Comparison of ENCODE assay signal across 8 cellular contexts in the genomic region with DNA sequence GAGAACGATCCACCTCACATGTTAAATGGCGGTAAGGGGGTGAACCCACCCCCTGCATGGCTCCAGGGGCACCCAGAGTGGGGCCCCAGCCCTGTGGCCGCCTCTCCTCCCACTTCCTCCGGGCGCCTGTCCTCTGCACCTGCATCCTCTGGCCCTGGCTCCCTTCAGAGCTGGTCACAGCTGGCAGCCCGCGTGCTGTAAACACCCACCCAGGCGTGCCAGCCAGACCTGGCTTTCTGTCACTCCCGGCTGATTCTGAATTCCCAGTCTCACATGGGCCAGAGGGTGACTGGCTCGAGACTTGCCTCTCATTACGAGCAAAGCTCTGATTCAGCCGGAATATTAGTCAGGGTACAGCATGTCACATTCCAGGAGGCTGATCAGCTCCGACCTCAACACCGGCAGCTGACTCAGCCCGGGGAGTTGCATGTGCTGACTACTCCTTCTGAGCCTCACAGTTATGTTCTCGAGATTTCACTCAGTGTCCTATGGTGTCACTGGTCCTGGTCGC.
DNase-seq lines count a peak whose midpoint lies in the region; ATAC-seq and TF ChIP-seq lines count a peak whose summit lies in the region.

No MANE protein-coding gene starts in this region.

- intact Hi-C loops in PC-9 (cut with micrococcal nuclease; ENCODE audit: unreplicated experiment) (loop anchor here (10.0 kb wide), 1 partner anchor 473 kb away; a partner anchor contains a TSS), breast epithelium (cut with DNase I; ENCODE audit: low total_unique reads) (loop anchor here (5.0 kb wide), 1 partner anchor 980 kb away; no protein-coding TSS in a partner anchor), left lung (cut with DNase I) (no loop called here)

- TF ChIP-seq POLR2A in breast epithelium (IDR thresholded peaks at IDR 0.05) = no peak
- TF ChIP-seq POLR2A in erythroblast (IDR thresholded peaks at IDR 0.05; ENCODE audit: low read length) = no peak

- H3K27ac ChIP-seq in PC-9 = peak overlapping the region; percentile 50; the same call in 1 of the 2 replicates
- peak overlapping the region; percentile 86 to 92 for H3K27ac ChIP-seq in breast epithelium
- H3K27ac ChIP-seq in left lung = peak overlapping the region; percentile 72 to 97

- H2AFZ ChIP-seq in PC-9 = no peak overlapping the region

- no peaks in the 10 kb centered on the region for H3K79me2 ChIP-seq in PC-9 (ENCODE audit: low read depth)

- BruUV-seq in PC-9 (replicated peaks; lab: Mats Ljungman, UMichigan) = no TSS peak

- H3K4me2 ChIP-seq in PC-9 = peak overlapping the region; percentile 53; the same call in 1 of the 2 replicates

- TF ChIP-seq CTCF in PC-9 (conservative IDR thresholded peaks at IDR 0.05) = no peak
- TF ChIP-seq CTCF in breast epithelium (IDR thresholded peaks at IDR 0.05) = no peak
- no peak for TF ChIP-seq CTCF in left lung (IDR thresholded peaks at IDR 0.05)

- H3K27me3 ChIP-seq in PC-9 (ENCODE audit: insufficient read depth, low read depth) (no peaks in the 10 kb centered on the region), breast epithelium (no peaks in the 10 kb centered on the region), left lung (no peaks in the 10 kb centered on the region)

- H3K4me1 ChIP-seq in PC-9 (replicated peaks; ENCODE audit: insufficient read depth) (peaks cover 9% of the 10 kb centered on the region), breast epithelium (peaks cover 0 to 5% of the 10 kb centered on the region in 2 donors), left lung (peaks cover 19 to 95% of the 10 kb centered on the region in 2 donors)

- H3F3A ChIP-seq in PC-9 (ENCODE audit: insufficient read depth, low read depth) = peaks cover 8% of the 10 kb centered on the region; the same call in 1 of the 2 replicates

- peak; percentile 24 for DNase-seq in activated CD4-positive, alpha-beta T cell treated with anti-CD3 and anti-CD28 coated beads for 1 hour
- DNase-seq in activated CD4-positive, alpha-beta T cell treated with anti-CD3 and anti-CD28 coated beads, Interleukin-2, amount 50 U/mL, for 1 hour = no peak
- DNase-seq in PC-9 (peak; percentile 64 to 91), breast epithelium (ENCODE audit: low spot score in 2 of 2) (peak; percentile 68 to 88), left lung (peak; percentile 85 to 91), erythroblast (lab: John Stamatoyannopoulos, UW) (no peak), NCI-H2107 (lab: John Stamatoyannopoulos, UW) (no peak)
- peak; percentile 47 to 62 for DNase-seq in stimulated activated CD4-positive, alpha-beta T cell treated with anti-CD3 and anti-CD28 coated beads, Interleukin-4, amount 100 ng/mL, for 4 hours

- CTCF ChIA-PET in PC-9 (lab: Charles Lee) = interaction anchor here (0.6 kb wide), 1 partner anchor 224 kb away, joined by 3 read pairs; no protein-coding TSS in a partner anchor

- no peaks in the 10 kb centered on the region for H3K36me3 ChIP-seq in PC-9 (ENCODE audit: low read depth)
- no peaks in the 10 kb centered on the region for H3K36me3 ChIP-seq in breast epithelium
- no peaks in the 10 kb centered on the region for H3K36me3 ChIP-seq in left lung

- POLR2A ChIA-PET in PC-9 (lab: Charles Lee; ENCODE audit: unreplicated experiment) = no interaction called here

- no peaks in the 10 kb centered on the region for H3K9me3 ChIP-seq in PC-9 (ENCODE audit: insufficient read depth, low read depth)
- H3K9me3 ChIP-seq in breast epithelium = peaks cover 0 to 8% of the 10 kb centered on the region in 2 donors
- peaks cover 0 to 16% of the 10 kb centered on the region in 2 donors for H3K9me3 ChIP-seq in left lung

- no peaks in the 10 kb centered on the region for H3K9me2 ChIP-seq in PC-9 (ENCODE audit: insufficient read depth)

- no peaks in the 10 kb centered on the region for H4K20me1 ChIP-seq in PC-9 (ENCODE audit: insufficient read depth)

- peak; percentile 73 for ATAC-seq in left lung

- H3K4me3 ChIP-seq in PC-9 = no peak overlapping the region
- no peak overlapping the region for H3K4me3 ChIP-seq in breast epithelium
- no peak overlapping the region for H3K4me3 ChIP-seq in left lung

Comparison
In these comparisons a context has a peak if more than half of its experiments do, and no peak if none do; other contexts are left out.
1. DNase-seq: peak in activated CD4-positive, alpha-beta T cell treated with anti-CD3 and anti-CD28 coated beads for 1 hour (single experiment), PC-9 (2 of 2), breast epithelium (2 of 2), left lung (2 of 2) and stimulated activated CD4-positive, alpha-beta T cell treated with anti-CD3 and anti-CD28 coated beads, Interleukin-4, amount 100 ng/mL, for 4 hours (2 of 2); none in activated CD4-positive, alpha-beta T cell treated with anti-CD3 and anti-CD28 coated beads, Interleukin-2, amount 50 U/mL, for 1 hour (single experiment), erythroblast (0 of 2) and NCI-H2107 (single experiment).
2. intact Hi-C loops: an anchor here in PC-9 (10.0 kb wide) and breast epithelium (5.0 kb wide); none called in left lung.
3. Peak in every context shown above with its lines, with median percentiles within 50 percentile points of each other: H3K27ac ChIP-seq.